ENCODE assay signal across 27 cellular contexts in the genomic region with DNA sequence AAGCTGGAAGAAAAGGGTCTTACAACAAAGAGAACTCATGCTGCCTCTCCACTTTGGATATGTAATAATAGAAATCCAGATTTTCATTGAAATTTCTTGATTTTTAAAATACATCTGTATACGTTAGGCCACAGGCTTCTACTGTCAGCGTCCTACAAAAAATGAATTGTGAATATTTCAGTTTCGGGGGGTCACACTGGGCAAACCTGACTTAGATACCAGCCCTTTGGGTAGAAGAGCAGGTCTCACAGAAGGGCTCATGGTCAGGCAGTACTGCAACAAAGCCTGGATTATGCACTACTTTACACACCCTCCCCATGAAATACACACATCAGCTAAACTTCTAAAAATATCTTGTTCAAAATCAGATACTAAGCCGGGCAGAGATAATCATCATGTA.
A peak's percentile ranks its signal among the peaks of the same experiment; 100 is the strongest.
DNase-seq lines count a peak whose midpoint lies in the region; TF ChIP-seq lines count a peak whose summit lies in the region.
"Had no signal": no experiment of that assay in that cellular context is flagged by ENCODE, and none has a peak within 500 bp of the region (broad histone marks: within the 10 kb centered on the region; RNA-seq: fewer than 3 reads in every experiment).

No MANE protein-coding gene starts in this region.

- peaks cover 6% of the 10 kb centered on the region; the same call in 1 of the 2 replicates for H3K9me3 ChIP-seq in PC-9 (ENCODE audit: insufficient read depth, low read depth)
- H3K9me3 ChIP-seq: A549, BE2C, Caco-2 had no signal

- H3K27ac ChIP-seq in VCaP (peak overlapping the region; percentile 93; the same call in 1 of the 2 replicates), PC-9 (no peak overlapping the region)
- H3K27ac ChIP-seq: 22Rv1; A549; BLaER1; BLaER1 treated with 17β-estradiol and CSF1 and Interleukin-3, amounts not matched to agents 10 nM and 100 nM; C4-2B had no signal

- H3K4me1 ChIP-seq in PC-9 (replicated peaks; ENCODE audit: insufficient read depth) = no peaks in the 10 kb centered on the region
- H3K4me1 ChIP-seq: A549; BE2C; BLaER1; BLaER1 treated with 17β-estradiol and CSF1 and Interleukin-3, amounts not matched to agents 10 nM and 100 nM; Caco-2 had no signal

- CTCF ChIA-PET in PC-9 (lab: Charles Lee) = no interaction called here

- no TSS peak for BruUV-seq in PC-9 (replicated peaks; lab: Mats Ljungman, UMichigan)

- H4K20me1 ChIP-seq in PC-9 (ENCODE audit: insufficient read depth) = no peaks in the 10 kb centered on the region
- H4K20me1 ChIP-seq: BLaER1; BLaER1 treated with 17β-estradiol and CSF1 and Interleukin-3, amounts not matched to agents 10 nM and 100 nM had no signal

- no peaks in the 10 kb centered on the region for H3K79me2 ChIP-seq in PC-9 (ENCODE audit: low read depth)

- H3K27me3 ChIP-seq in PC-9 (ENCODE audit: insufficient read depth, low read depth) = no peaks in the 10 kb centered on the region
- H3K27me3 ChIP-seq: BE2C; BLaER1; BLaER1 treated with 17β-estradiol and CSF1 and Interleukin-3, amounts not matched to agents 10 nM and 100 nM had no signal

- intact Hi-C loops in PC-9 (cut with micrococcal nuclease; ENCODE audit: unreplicated experiment) = no loop called here

- no peak overlapping the region for H3K4me2 ChIP-seq in PC-9
- H3K4me2 ChIP-seq: A549; BLaER1; BLaER1 treated with 17β-estradiol and CSF1 and Interleukin-3, amounts not matched to agents 10 nM and 100 nM had no signal

- no peak for TF ChIP-seq CTCF in VCaP (conservative IDR thresholded peaks at IDR 0.05)
- no peak for TF ChIP-seq CTCF in PC-9 (conservative IDR thresholded peaks at IDR 0.05)

- POLR2A ChIA-PET in PC-9 (lab: Charles Lee; ENCODE audit: unreplicated experiment) = no interaction called here

- H3K36me3 ChIP-seq in PC-9 (ENCODE audit: low read depth) = no peaks in the 10 kb centered on the region
- H3K36me3 ChIP-seq: BE2C; BLaER1; BLaER1 treated with 17β-estradiol and CSF1 and Interleukin-3, amounts not matched to agents 10 nM and 100 nM had no signal

- DNase-seq in PC-9 = no peak
- DNase-seq: 8988T; ACHN; AML-193; BE2C; C1 segment of cervical spinal cord; Caco-2; Calu3; CD4-positive, alpha-beta memory T cell; CD4-positive, alpha-beta T cell; CD4-positive, CD25-positive, alpha-beta regulatory T cell; CD8-positive, alpha-beta memory T cell; CD8-positive, alpha-beta T cell; COR-L47; DMS 273 treated with DMSO at 0.1 percent for 48 hours; DMS153; DMS53; DMS79; DMS79 treated with DMSO at 0.1 percent for 48 hours; DND-41; EL had no signal

- H3F3A ChIP-seq in PC-9 (ENCODE audit: insufficient read depth, low read depth) = no peaks in the 10 kb centered on the region

- no peaks in the 10 kb centered on the region for H3K9me2 ChIP-seq in PC-9 (ENCODE audit: insufficient read depth)

- H3K4me3 ChIP-seq in PC-9 = no peak overlapping the region
- H3K4me3 ChIP-seq: A549; BLaER1; BLaER1 treated with 17β-estradiol and CSF1 and Interleukin-3, amounts not matched to agents 10 nM and 100 nM had no signal

- no peak overlapping the region for H2AFZ ChIP-seq in PC-9
